16 cellular contexts compared by ENCODE assay signal in the genomic region with DNA sequence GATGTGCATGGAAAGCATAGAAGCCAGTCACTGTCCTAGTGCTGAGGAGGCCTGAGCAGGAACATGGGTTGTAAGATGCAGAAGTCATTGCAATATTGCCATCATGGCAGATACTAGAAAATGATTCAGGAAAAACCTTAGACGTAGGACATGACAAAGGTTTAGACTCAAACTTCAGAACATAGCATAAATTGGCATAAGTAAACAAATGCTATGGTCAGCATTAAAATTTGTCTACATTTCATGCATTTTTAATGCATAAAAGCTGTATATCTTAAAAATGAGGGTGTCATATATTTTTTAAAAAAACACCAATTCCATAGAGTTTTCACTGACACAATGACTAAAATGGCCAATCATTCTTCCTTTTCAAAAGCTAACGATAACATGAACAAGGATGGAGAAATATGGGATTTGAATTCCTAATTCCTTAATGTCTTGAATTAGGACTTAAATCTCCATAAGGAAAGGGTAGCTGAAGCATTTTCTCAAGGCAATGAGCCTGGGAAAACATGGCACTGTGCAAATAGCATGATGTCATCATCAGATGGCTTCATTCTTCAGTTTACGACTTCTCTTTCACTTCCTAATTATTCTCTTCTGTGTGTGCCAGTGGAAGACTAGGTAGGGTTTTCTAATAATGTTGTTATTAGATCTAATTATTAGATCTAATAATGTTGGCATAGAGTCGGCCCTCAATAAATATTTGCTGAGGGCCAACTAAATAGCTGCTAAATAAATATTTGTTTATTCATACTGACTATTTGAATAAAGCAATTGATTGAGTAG.
"Had no signal": no experiment of that assay in that cellular context is flagged by ENCODE, and none has a peak within 500 bp of the region (broad histone marks: within the 10 kb centered on the region; RNA-seq: fewer than 3 reads in every experiment).

No MANE protein-coding gene starts in this region.

- H3K27ac ChIP-seq: heart right ventricle, neutrophil, suprapubic skin, thyroid gland had no signal

- ATAC-seq: esophagus mucosa; heart right ventricle; left lobe of liver; mucosa of descending colon; naive thymus-derived CD8-positive, alpha-beta T cell; right cardiac atrium; stimulated activated naive CD8-positive, alpha-beta T cell treated with anti-CD3 and anti-CD28 coated beads, Interleukin-15, Interleukin-2, amounts not matched to agents 100 U/mL and 50 U/mL, for 24 hours had no signal

- H3K36me3 ChIP-seq: heart right ventricle, neutrophil, suprapubic skin, thyroid gland had no signal

- H3K4me3 ChIP-seq: heart right ventricle, mucosa of descending colon, smooth muscle cell, suprapubic skin, thyroid gland had no signal

- H3K27me3 ChIP-seq: heart right ventricle, suprapubic skin, thyroid gland had no signal

- DNase-seq: effector memory CD4-positive, alpha-beta T cell; heart right ventricle; hypothalamus; islet precursor cell; mucosa of descending colon; naive thymus-derived CD8-positive, alpha-beta T cell; posterior cingulate gyrus; right cardiac atrium; stimulated activated CD4-positive, alpha-beta T cell treated with anti-CD3 and anti-CD28 coated beads, Interleukin-2, amount 100 ng/mL, for 48 hours; stimulated activated naive CD8-positive, alpha-beta T cell treated with anti-CD3 and anti-CD28 coated beads, Interleukin-15, Interleukin-2, amounts not matched to agents 100 U/mL and 50 U/mL, for 24 hours; thyroid gland had no signal

- H3K4me1 ChIP-seq: heart right ventricle, thyroid gland had no signal

- H3K9me3 ChIP-seq: heart right ventricle, neutrophil, suprapubic skin, thyroid gland had no signal
